ENCODE assay signal across 1 cellular context in genomic region chr9:111099199-111100005, GRCh38.
A peak's percentile ranks its signal among the peaks of the same experiment; 100 is the strongest.
TF ChIP-seq lines count a peak whose summit lies in the region.

No MANE protein-coding gene starts in this region.

TF ChIP-seq in HEK293, 187 proteins besides CTCF, POLR2A, EP300 and RAD21 (continued from another document and continues in another):
- TF ChIP-seq, protein P1, sequence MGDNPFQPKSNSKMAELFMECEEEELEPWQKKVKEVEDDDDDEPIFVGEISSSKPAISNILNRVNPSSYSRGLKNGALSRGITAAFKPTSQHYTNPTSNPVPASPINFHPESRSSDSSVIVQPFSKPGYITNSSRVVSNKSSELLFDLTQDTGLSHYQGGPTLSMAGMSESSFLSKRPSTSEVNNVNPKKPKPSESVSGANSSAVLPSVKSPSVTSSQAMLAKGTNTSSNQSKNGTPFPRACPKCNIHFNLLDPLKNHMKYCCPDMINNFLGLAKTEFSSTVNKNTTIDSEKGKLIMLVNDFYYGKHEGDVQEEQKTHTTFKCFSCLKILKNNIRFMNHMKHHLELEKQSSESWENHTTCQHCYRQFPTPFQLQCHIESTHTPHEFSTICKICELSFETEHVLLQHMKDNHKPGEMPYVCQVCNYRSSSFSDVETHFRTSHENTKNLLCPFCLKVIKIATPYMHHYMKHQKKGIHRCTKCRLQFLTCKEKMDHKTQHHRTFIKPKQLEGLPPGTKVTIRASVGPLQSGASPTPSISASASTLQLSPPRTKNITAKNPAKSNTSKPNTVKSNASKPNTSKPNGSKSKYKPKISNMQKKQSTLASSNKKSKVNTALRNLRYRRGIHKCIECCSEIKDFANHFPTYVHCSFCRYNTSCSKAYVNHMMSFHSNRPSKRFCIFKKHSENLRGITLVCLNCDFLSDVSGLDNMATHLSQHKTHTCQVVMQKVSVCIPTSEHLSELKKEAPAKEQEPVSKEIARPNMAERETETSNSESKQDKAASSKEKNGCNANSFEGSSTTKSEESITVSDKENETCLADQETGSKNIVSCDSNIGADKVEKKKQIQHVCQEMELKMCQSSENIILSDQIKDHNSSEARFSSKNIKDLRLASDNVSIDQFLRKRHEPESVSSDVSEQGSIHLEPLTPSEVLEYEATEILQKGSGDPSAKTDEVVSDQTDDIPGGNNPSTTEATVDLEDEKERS (tag by site-specific recombination; IDR thresholded peaks at IDR 0.05) = no peak
- TF ChIP-seq KLF1 (tag by site-specific recombination; IDR thresholded peaks at IDR 0.05) (peak; percentile 55), ZSCAN30 (tag by site-specific recombination; IDR thresholded peaks at IDR 0.05) (no peak; the same call in 1 of the 2 replicates), GFI1B (tag by site-specific recombination; IDR thresholded peaks at IDR 0.05) (peak; percentile 98), ZFP41 (tag by site-specific recombination; IDR thresholded peaks at IDR 0.05; ENCODE audit: borderline replicate concordance) (no peak), ZNF670 (tag by site-specific recombination; IDR thresholded peaks at IDR 0.05; ENCODE audit: low read depth) (no peak), ZNF701 (tag by site-specific recombination; IDR thresholded peaks at IDR 0.05) (no peak), ZNF2 (tag by site-specific recombination; IDR thresholded peaks at IDR 0.05) (no peak), ZNF843 (tag by site-specific recombination; IDR thresholded peaks at IDR 0.05) (peak; percentile 93), ZNF19 (tag by site-specific recombination; IDR thresholded peaks at IDR 0.05; ENCODE audit: low read depth) (no peak), ZNF558 (tag by site-specific recombination; IDR thresholded peaks at IDR 0.05) (no peak; the same call in 1 of the 2 replicates), ZSCAN16 (tag by site-specific recombination; IDR thresholded peaks at IDR 0.05) (no peak), SALL2 (tag by site-specific recombination; IDR thresholded peaks at IDR 0.05; ENCODE audit: borderline replicate concordance) (no peak), ZNF391 (tag by site-specific recombination; IDR thresholded peaks at IDR 0.05; ENCODE audit: borderline replicate concordance, low read depth) (peak; percentile 48; the same call in 1 of the 2 replicates), ZNF48 (tag by site-specific recombination; IDR thresholded peaks at IDR 0.05) (no peak), ZNF311 (tag by site-specific recombination; IDR thresholded peaks at IDR 0.05; ENCODE audit: borderline replicate concordance) (no peak), ZNF112 (tag by site-specific recombination; IDR thresholded peaks at IDR 0.05) (no peak), GLIS2 (tag by site-specific recombination; IDR thresholded peaks at IDR 0.05) (no peak), ZNF623 (tag by site-specific recombination; IDR thresholded peaks at IDR 0.05) (no peak), ZNF621 (tag by site-specific recombination; IDR thresholded peaks at IDR 0.05) (no peak), ZNF560 (tag by site-specific recombination; IDR thresholded peaks at IDR 0.05; ENCODE audit: borderline replicate concordance) (no peak), ZSCAN5A (tag by site-specific recombination; IDR thresholded peaks at IDR 0.05) (no peak), ZNF214 (tag by site-specific recombination; IDR thresholded peaks at IDR 0.05; ENCODE audit: borderline replicate concordance) (no peak), YY1 (tag by site-specific recombination; IDR thresholded peaks at IDR 0.05) (no peak), ZNF146 (tag by site-specific recombination; IDR thresholded peaks at IDR 0.05) (no peak), ZNF658 (tag by site-specific recombination; IDR thresholded peaks at IDR 0.05) (no peak), SCRT1 (tag by site-specific recombination; IDR thresholded peaks at IDR 0.05; ENCODE audit: borderline replicate concordance) (peak; percentile 89), ZNF777 (tag by site-specific recombination; IDR thresholded peaks at IDR 0.05; ENCODE audit: borderline replicate concordance) (no peak), OSR2 (tag by site-specific recombination; IDR thresholded peaks at IDR 0.05) (peak; percentile 99), PRDM2 (tag by site-specific recombination; IDR thresholded peaks at IDR 0.05; ENCODE audit: borderline replicate concordance) (no peak), ZNF426 (tag by site-specific recombination; IDR thresholded peaks at IDR 0.05) (no peak), ZNF785 (tag by site-specific recombination; IDR thresholded peaks at IDR 0.05) (no peak)
- TF ChIP-seq, protein P2, sequence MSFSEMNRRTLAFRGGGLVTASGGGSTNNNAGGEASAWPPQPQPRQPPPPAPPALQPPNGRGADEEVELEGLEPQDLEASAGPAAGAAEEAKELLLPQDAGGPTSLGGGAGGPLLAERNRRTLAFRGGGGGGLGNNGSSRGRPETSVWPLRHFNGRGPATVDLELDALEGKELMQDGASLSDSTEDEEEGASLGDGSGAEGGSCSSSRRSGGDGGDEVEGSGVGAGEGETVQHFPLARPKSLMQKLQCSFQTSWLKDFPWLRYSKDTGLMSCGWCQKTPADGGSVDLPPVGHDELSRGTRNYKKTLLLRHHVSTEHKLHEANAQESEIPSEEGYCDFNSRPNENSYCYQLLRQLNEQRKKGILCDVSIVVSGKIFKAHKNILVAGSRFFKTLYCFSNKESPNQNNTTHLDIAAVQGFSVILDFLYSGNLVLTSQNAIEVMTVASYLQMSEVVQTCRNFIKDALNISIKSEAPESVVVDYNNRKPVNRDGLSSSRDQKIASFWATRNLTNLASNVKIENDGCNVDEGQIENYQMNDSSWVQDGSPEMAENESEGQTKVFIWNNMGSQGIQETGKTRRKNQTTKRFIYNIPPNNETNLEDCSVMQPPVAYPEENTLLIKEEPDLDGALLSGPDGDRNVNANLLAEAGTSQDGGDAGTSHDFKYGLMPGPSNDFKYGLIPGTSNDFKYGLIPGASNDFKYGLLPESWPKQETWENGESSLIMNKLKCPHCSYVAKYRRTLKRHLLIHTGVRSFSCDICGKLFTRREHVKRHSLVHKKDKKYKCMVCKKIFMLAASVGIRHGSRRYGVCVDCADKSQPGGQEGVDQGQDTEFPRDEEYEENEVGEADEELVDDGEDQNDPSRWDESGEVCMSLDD (tag by site-specific recombination; IDR thresholded peaks at IDR 0.05) = 0 out of 2 replicates have a peak, but pooled peaks have one; percentile 24
- TF ChIP-seq, protein P3, sequence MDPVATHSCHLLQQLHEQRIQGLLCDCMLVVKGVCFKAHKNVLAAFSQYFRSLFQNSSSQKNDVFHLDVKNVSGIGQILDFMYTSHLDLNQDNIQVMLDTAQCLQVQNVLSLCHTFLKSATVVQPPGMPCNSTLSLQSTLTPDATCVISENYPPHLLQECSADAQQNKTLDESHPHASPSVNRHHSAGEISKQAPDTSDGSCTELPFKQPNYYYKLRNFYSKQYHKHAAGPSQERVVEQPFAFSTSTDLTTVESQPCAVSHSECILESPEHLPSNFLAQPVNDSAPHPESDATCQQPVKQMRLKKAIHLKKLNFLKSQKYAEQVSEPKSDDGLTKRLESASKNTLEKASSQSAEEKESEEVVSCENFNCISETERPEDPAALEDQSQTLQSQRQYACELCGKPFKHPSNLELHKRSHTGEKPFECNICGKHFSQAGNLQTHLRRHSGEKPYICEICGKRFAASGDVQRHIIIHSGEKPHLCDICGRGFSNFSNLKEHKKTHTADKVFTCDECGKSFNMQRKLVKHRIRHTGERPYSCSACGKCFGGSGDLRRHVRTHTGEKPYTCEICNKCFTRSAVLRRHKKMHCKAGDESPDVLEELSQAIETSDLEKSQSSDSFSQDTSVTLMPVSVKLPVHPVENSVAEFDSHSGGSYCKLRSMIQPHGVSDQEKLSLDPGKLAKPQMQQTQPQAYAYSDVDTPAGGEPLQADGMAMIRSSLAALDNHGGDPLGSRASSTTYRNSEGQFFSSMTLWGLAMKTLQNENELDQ (tag by site-specific recombination; IDR thresholded peaks at IDR 0.05; ENCODE audit: low read depth) = no peak
- TF ChIP-seq, protein P4, sequence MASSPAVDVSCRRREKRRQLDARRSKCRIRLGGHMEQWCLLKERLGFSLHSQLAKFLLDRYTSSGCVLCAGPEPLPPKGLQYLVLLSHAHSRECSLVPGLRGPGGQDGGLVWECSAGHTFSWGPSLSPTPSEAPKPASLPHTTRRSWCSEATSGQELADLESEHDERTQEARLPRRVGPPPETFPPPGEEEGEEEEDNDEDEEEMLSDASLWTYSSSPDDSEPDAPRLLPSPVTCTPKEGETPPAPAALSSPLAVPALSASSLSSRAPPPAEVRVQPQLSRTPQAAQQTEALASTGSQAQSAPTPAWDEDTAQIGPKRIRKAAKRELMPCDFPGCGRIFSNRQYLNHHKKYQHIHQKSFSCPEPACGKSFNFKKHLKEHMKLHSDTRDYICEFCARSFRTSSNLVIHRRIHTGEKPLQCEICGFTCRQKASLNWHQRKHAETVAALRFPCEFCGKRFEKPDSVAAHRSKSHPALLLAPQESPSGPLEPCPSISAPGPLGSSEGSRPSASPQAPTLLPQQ (tag by site-specific recombination; IDR thresholded peaks at IDR 0.05) = no peak
- TF ChIP-seq, protein P5, sequence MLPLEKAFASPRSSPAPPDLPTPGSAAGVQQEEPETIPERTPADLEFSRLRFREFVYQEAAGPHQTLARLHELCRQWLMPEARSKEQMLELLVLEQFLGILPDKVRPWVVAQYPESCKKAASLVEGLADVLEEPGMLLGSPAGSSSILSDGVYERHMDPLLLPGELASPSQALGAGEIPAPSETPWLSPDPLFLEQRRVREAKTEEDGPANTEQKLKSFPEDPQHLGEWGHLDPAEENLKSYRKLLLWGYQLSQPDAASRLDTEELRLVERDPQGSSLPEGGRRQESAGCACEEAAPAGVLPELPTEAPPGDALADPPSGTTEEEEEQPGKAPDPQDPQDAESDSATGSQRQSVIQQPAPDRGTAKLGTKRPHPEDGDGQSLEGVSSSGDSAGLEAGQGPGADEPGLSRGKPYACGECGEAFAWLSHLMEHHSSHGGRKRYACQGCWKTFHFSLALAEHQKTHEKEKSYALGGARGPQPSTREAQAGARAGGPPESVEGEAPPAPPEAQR (tag by site-specific recombination; IDR thresholded peaks at IDR 0.05) = no peak
- TF ChIP-seq, protein P6, sequence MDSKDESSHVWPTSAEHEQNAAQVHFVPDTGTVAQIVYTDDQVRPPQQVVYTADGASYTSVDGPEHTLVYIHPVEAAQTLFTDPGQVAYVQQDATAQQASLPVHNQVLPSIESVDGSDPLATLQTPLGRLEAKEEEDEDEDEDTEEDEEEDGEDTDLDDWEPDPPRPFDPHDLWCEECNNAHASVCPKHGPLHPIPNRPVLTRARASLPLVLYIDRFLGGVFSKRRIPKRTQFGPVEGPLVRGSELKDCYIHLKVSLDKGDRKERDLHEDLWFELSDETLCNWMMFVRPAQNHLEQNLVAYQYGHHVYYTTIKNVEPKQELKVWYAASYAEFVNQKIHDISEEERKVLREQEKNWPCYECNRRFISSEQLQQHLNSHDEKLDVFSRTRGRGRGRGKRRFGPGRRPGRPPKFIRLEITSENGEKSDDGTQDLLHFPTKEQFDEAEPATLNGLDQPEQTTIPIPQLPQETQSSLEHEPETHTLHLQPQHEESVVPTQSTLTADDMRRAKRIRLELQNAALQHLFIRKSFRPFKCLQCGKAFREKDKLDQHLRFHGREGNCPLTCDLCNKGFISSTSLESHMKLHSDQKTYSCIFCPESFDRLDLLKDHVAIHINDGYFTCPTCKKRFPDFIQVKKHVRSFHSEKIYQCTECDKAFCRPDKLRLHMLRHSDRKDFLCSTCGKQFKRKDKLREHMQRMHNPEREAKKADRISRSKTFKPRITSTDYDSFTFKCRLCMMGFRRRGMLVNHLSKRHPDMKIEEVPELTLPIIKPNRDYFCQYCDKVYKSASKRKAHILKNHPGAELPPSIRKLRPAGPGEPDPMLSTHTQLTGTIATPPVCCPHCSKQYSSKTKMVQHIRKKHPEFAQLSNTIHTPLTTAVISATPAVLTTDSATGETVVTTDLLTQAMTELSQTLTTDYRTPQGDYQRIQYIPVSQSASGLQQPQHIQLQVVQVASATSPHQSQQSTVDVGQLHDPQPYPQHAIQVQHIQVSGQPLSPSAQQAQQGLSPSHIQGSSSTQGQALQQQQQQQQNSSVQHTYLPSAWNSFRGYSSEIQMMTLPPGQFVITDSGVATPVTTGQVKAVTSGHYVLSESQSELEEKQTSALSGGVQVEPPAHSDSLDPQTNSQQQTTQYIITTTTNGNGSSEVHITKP (tag by site-specific recombination; IDR thresholded peaks at IDR 0.05) = peak; percentile 93
